Comparison of ENCODE assay signal across 8 cellular contexts in genomic region chrX:3815896-3816664, GRCh38.
A peak's percentile ranks its signal among the peaks of the same experiment; 100 is the strongest.
DNase-seq lines count a peak whose midpoint lies in the region; ATAC-seq and TF ChIP-seq lines count a peak whose summit lies in the region.

No MANE protein-coding gene starts in this region.

- H3K27me3 ChIP-seq in parathyroid adenoma (ENCODE audit: control insufficient read depth, insufficient read depth, low read length): no peaks in the 10 kb centered on the region

- no peaks in the 10 kb centered on the region for H3K79me2 ChIP-seq in parathyroid adenoma

- peak overlapping the region; percentile 81 for H2AFZ ChIP-seq in parathyroid adenoma

- peak; percentile 10 for ATAC-seq in HG03064 (IDR thresholded peaks at IDR 0.05; ENCODE audit: low read depth, unreplicated experiment)
- ATAC-seq in HG03457 (IDR thresholded peaks at IDR 0.05; ENCODE audit: unreplicated experiment): no peak

- POLR2A ChIA-PET in GM10248 (lab: Yijun Ruan, JAX): interaction anchor here (1.3 kb wide), 1 partner anchor 102 kb away, joined by 3 read pairs; the partner anchor contains the start of gene PRKX

- intact Hi-C loops in head of caudate nucleus (cut with DNase I): no loop called here

- H3K27ac ChIP-seq in parathyroid adenoma: peak overlapping the region; percentile 94

- H3K4me3 ChIP-seq in parathyroid adenoma (ENCODE audit: low read depth, low read length): peak overlapping the region; percentile 59

- peak overlapping the region; percentile 60 for H3K4me2 ChIP-seq in parathyroid adenoma (ENCODE audit: low read length)

- CTCF ChIA-PET in GM10248 (lab: Yijun Ruan, JAX): no interaction called here

- no peaks in the 10 kb centered on the region for H3K36me3 ChIP-seq in parathyroid adenoma (ENCODE audit: control insufficient read depth, insufficient read depth, low read length)

- no peak for TF ChIP-seq CTCF in GM10248 (IDR thresholded peaks at IDR 0.05; ENCODE audit: control extremely low read depth, extremely low read depth, low read depth, missing control alignments)
- TF ChIP-seq CTCF in parathyroid adenoma (IDR thresholded peaks at IDR 0.05): peak; percentile 0

- no peaks in the 10 kb centered on the region for H3K4me1 ChIP-seq in parathyroid adenoma

- DNase-seq in GM10248 (ENCODE audit: extremely low spot score): peak; percentile 33
- peak; percentile 66 for DNase-seq in OCI-M1 (lab: John Stamatoyannopoulos, UW)
- DNase-seq in activated gamma-delta T cell treated with anti-CD3 and anti-CD28 coated beads, Interleukin-2, amount 50 U/mL, for 16 hours (ENCODE audit: low read depth): peak; percentile 7
- DNase-seq in head of caudate nucleus: peak in 40 of 42 donors; percentile 4 to 66 (median 42)
- no peak for DNase-seq in DMS153 treated with DMSO at 0.1 percent for 48 hours (lab: John Stamatoyannopoulos, UW; ENCODE audit: unreplicated experiment)

- H3K9ac ChIP-seq in parathyroid adenoma: peak overlapping the region; percentile 72

- no peaks in the 10 kb centered on the region for H3K9me3 ChIP-seq in parathyroid adenoma (ENCODE audit: control insufficient read depth, low read length)
